In the genomic region with DNA sequence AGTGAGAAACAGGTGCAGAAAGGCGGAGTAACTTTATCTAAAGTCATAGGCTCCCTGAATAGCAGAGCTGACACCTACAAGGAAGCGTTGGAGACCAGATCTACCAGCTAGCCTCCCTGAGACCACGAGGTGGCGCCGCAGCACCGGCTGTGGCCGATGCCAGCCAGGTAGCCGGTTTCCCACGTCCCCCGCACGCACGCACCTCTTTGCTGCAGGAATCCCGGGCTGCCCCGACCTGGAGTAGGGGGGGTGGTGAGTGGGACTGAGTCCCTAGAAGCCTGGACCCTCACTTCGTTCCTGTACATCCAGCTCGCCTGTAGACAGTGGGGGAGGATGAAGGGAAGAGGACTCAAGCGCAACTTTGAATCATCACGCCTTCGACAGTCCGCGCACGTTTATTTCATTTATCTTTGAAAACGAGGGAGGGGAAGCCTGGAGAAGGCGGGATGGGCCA, we compare ENCODE assay signal across 8 cellular contexts. TPM values are rescaled to one million over a fixed set of nuclear protein-coding genes. Genes with fewer than 3 reads are reported as not detected.
DNase-seq lines count a peak whose midpoint lies in the region; ATAC-seq and TF ChIP-seq lines count a peak whose summit lies in the region.

No MANE protein-coding gene starts in this region.

- H3K9ac ChIP-seq in OCI-LY3 (ENCODE audit: low read length), result no peak overlapping the region

- no peaks in the 10 kb centered on the region for H3K79me2 ChIP-seq in OCI-LY3 (ENCODE audit: low read length)

- H3K9me3 ChIP-seq in OCI-LY3 (ENCODE audit: insufficient read depth, low read length) (no peaks in the 10 kb centered on the region), mononuclear cell (ENCODE audit: low read depth, low read length) (no peaks in the 10 kb centered on the region)

- peaks cover 6% of the 10 kb centered on the region; the same call in 1 of the 2 replicates for H3K27me3 ChIP-seq in OCI-LY3 (ENCODE audit: low read depth, low read length)
- H3K27me3 ChIP-seq in mononuclear cell (ENCODE audit: insufficient read depth, low read length), result peaks cover 39% of the 10 kb centered on the region

- peak overlapping the region; percentile 97 for H3K4me2 ChIP-seq in OCI-LY3 (ENCODE audit: low read length)

- H3K27ac ChIP-seq in OCI-LY3 (ENCODE audit: low read length), result no peak overlapping the region

- H4K20me1 ChIP-seq in OCI-LY3 (ENCODE audit: insufficient read depth, low read length), result no peaks in the 10 kb centered on the region

- DNase-seq in DMS53 (lab: John Stamatoyannopoulos, UW) (peak; percentile 95), HT1080 (ENCODE audit: low read depth) (peak; percentile 67), activated T-cell treated with anti-CD3 and anti-CD28 coated beads for 24 hours (ENCODE audit: low read depth) (peak; percentile 79), epithelial cell of esophagus (ENCODE audit: low read depth) (peak; percentile 87)
- DNase-seq in stimulated activated CD8-positive, alpha-beta memory T cell treated with anti-CD3 and anti-CD28 coated beads, Interleukin-15, amount 100 ng/mL, for 48 hours (ENCODE audit: low read depth in 2 of 2), result peak; percentile 71 to 73

- H3K36me3 ChIP-seq in OCI-LY3 (replicated peaks; ENCODE audit: low read depth, low read length), result no peaks in the 10 kb centered on the region

- H3K4me1 ChIP-seq in OCI-LY3 (ENCODE audit: low read length) (no peaks in the 10 kb centered on the region; the same call in 1 of the 2 replicates), mononuclear cell (ENCODE audit: insufficient read depth, low read length) (peaks cover 49% of the 10 kb centered on the region)

- peak overlapping the region; percentile 71 for H3K4me3 ChIP-seq in OCI-LY3 (ENCODE audit: low read length)
- H3K4me3 ChIP-seq in epithelial cell of esophagus (ENCODE audit: low read length), result peak overlapping the region; percentile 24
- peak overlapping the region; percentile 31 for H3K4me3 ChIP-seq in mononuclear cell (ENCODE audit: low read length)

- peak overlapping the region; percentile 86 for H2AFZ ChIP-seq in OCI-LY3 (ENCODE audit: low read depth, low read length)

- no peak for ATAC-seq in GM18909 (IDR thresholded peaks at IDR 0.05; ENCODE audit: poor library complexity, unreplicated experiment)

- TF ChIP-seq CTCF in OCI-LY3 (IDR thresholded peaks at IDR 0.05; ENCODE audit: low read depth, low read length), result peak; percentile 79
- TF ChIP-seq CTCF in epithelial cell of esophagus (IDR thresholded peaks at IDR 0.05; ENCODE audit: insufficient read depth, low read depth, low read length, missing control alignments), result peak; percentile 97

RNA-seq across cellular contexts. Expression of a gene that starts 3.7 kb away (rescaled TPM):
- not detected in 2 replicates for total RNA-seq in HT1080 (2014; rRNA removed; shearing (Covaris generic))
- not detected in 2 replicates for polyA plus RNA-seq in HT1080 (2015; cell fraction: cytosol; rRNA removed)
- not detected in 2 replicates for polyA plus RNA-seq in HT1080 (2015; cell fraction: nucleus; rRNA removed)
- total RNA-seq in mononuclear cell, result not detected

RNA-seq across cellular contexts. Expression of a gene that starts 11.5 kb away (rescaled TPM):
- total RNA-seq in HT1080 (2014; rRNA removed; shearing (Covaris generic)), result not detected in 2 replicates
- polyA plus RNA-seq in HT1080 (2015; cell fraction: cytosol; rRNA removed), result not detected in 2 replicates
- polyA plus RNA-seq in HT1080 (2015; cell fraction: nucleus; rRNA removed), result not detected in 2 replicates
- not detected for total RNA-seq in mononuclear cell

RNA-seq across cellular contexts. Expression of a gene that starts 15.5 kb away (rescaled TPM):
- 20.8 and 27.6 TPM in 2 replicates for total RNA-seq in HT1080 (2014; rRNA removed; shearing (Covaris generic))
- polyA plus RNA-seq in HT1080 (2015; cell fraction: cytosol; rRNA removed), result 19.0 and 22.0 TPM in 2 replicates
- 66.7 and 72.2 TPM in 2 replicates for polyA plus RNA-seq in HT1080 (2015; cell fraction: nucleus; rRNA removed)
- total RNA-seq in mononuclear cell, result 16.7 TPM
